ENCODE assay signal across 18 cellular contexts in the genomic region with DNA sequence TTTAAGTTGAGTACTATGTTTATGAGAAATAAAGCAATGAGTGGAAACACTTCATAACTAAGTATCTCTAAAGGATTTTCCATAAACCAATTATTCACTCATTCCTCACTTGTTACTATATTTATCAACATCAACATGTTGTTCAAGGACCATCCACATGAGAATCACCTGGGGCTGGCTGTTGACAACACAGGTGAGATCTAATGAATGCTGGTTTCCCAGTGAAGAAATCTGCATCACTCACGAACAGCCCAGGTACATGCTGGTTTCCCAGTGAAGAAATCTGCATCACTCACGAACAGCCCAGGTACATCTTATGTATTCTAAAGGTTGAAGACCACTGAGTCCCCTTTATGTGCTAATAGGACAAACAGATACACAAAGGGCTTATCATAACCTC. TPM values are rescaled to one million over a fixed set of nuclear protein-coding genes. Genes with fewer than 3 reads are reported as not detected.
DNase-seq lines count a peak whose midpoint lies in the region; ATAC-seq, FAIRE-seq and TF ChIP-seq lines count a peak whose summit lies in the region.
"Had no signal": no experiment of that assay in that cellular context is flagged by ENCODE, and none has a peak within 500 bp of the region (broad histone marks: within the 10 kb centered on the region; RNA-seq: fewer than 3 reads in every experiment).

No MANE protein-coding gene starts in this region.

- ATAC-seq in natural killer cell, result no peak
- no peak for ATAC-seq in GM18498 (IDR thresholded peaks at IDR 0.05; ENCODE audit: unreplicated experiment)
- ATAC-seq in activated CD4-positive, CD25-positive, alpha-beta regulatory T cell treated with anti-CD3 and anti-CD28 coated beads, Interleukin-2, amount 50 U/mL, for 24 hours, result no peak
- no peak for ATAC-seq in GM21360 (IDR thresholded peaks at IDR 0.05; ENCODE audit: unreplicated experiment)

- H3K36me3 Mint-ChIP-seq in activated naive CD4-positive, alpha-beta T cell treated with anti-CD3 and anti-CD28 coated beads, Interleukin-2, amount 50 U/mL, for 24 hours, result peaks cover 6% of the 10 kb centered on the region
- H3K36me3 Mint-ChIP-seq in activated naive CD4-positive, alpha-beta T cell treated with anti-CD3 and anti-CD28 coated beads, Interleukin-2, amount 10 ng/mL, durations not matched to agents 7 days and 5 days, result peaks cover 4% of the 10 kb centered on the region
- no peaks in the 10 kb centered on the region for H3K36me3 Mint-ChIP-seq in natural killer cell

- H3K27me3 ChIP-seq in bronchial epithelial cell (ENCODE audit: control insufficient read depth, insufficient read depth, low read length), result no peaks in the 10 kb centered on the region
- H3K27me3 ChIP-seq: heart left ventricle, upper lobe of left lung had no signal

- TF ChIP-seq CTCF in bronchial epithelial cell (IDR thresholded peaks at IDR 0.05; ENCODE audit: insufficient read depth, low read length, severe bottlenecking) (no peak), natural killer cell (IDR thresholded peaks at IDR 0.05) (no peak)

- DNase-seq in activated naive CD4-positive, alpha-beta T cell treated with anti-CD3 and anti-CD28 coated beads, Interleukin-2, amount 10 ng/mL, durations not matched to agents 7 days and 5 days, result no peak
- DNase-seq in bronchial epithelial cell (ENCODE audit: low read depth), result peak; percentile 75
- no peak for DNase-seq in natural killer cell
- DNase-seq in stimulated activated naive CD4-positive, alpha-beta T cell (lab: John Stamatoyannopoulos, UW), result no peak
- DNase-seq: activated gamma-delta T cell treated with Interleukin-2 at 50 U/mL for 16 hours; central memory CD4-positive, alpha-beta T cell; COR-L47; NCI-H1092 had no signal

- H3K27me3 Mint-ChIP-seq in activated naive CD4-positive, alpha-beta T cell treated with anti-CD3 and anti-CD28 coated beads, Interleukin-2, amount 50 U/mL, for 24 hours, result no peaks in the 10 kb centered on the region
- no peaks in the 10 kb centered on the region for H3K27me3 Mint-ChIP-seq in activated naive CD4-positive, alpha-beta T cell treated with anti-CD3 and anti-CD28 coated beads, Interleukin-2, amount 10 ng/mL, durations not matched to agents 7 days and 5 days
- H3K27me3 Mint-ChIP-seq in natural killer cell (ENCODE audit: low read depth in 2 of 2), result no peaks in the 10 kb centered on the region

- peak overlapping the region; percentile 24 for H3K4me3 Mint-ChIP-seq in activated naive CD4-positive, alpha-beta T cell treated with anti-CD3 and anti-CD28 coated beads, Interleukin-2, amount 50 U/mL, for 24 hours
- no peak overlapping the region for H3K4me3 Mint-ChIP-seq in activated naive CD4-positive, alpha-beta T cell treated with anti-CD3 and anti-CD28 coated beads, Interleukin-2, amount 10 ng/mL, durations not matched to agents 7 days and 5 days
- H3K4me3 Mint-ChIP-seq in natural killer cell, result peak overlapping the region; percentile 5

- H3K4me1 Mint-ChIP-seq in activated naive CD4-positive, alpha-beta T cell treated with anti-CD3 and anti-CD28 coated beads, Interleukin-2, amount 50 U/mL, for 24 hours, result peaks cover 73% of the 10 kb centered on the region
- peaks cover 35% of the 10 kb centered on the region for H3K4me1 Mint-ChIP-seq in activated naive CD4-positive, alpha-beta T cell treated with anti-CD3 and anti-CD28 coated beads, Interleukin-2, amount 10 ng/mL, durations not matched to agents 7 days and 5 days
- peaks cover 46 to 59% of the 10 kb centered on the region in 2 donors for H3K4me1 Mint-ChIP-seq in natural killer cell

- H3K4me3 ChIP-seq in bronchial epithelial cell (ENCODE audit: low read depth, low read length), result no peak overlapping the region
- H3K4me3 ChIP-seq: heart left ventricle, SK-N-MC, upper lobe of left lung had no signal

- H3K9me3 Mint-ChIP-seq in activated naive CD4-positive, alpha-beta T cell treated with anti-CD3 and anti-CD28 coated beads, Interleukin-2, amount 50 U/mL, for 24 hours, result no peaks in the 10 kb centered on the region
- no peaks in the 10 kb centered on the region for H3K9me3 Mint-ChIP-seq in activated naive CD4-positive, alpha-beta T cell treated with anti-CD3 and anti-CD28 coated beads, Interleukin-2, amount 10 ng/mL, durations not matched to agents 7 days and 5 days
- no peaks in the 10 kb centered on the region for H3K9me3 Mint-ChIP-seq in natural killer cell

- no peak overlapping the region for H3K27ac Mint-ChIP-seq in activated naive CD4-positive, alpha-beta T cell treated with anti-CD3 and anti-CD28 coated beads, Interleukin-2, amount 50 U/mL, for 24 hours
- no peak overlapping the region for H3K27ac Mint-ChIP-seq in activated naive CD4-positive, alpha-beta T cell treated with anti-CD3 and anti-CD28 coated beads, Interleukin-2, amount 10 ng/mL, durations not matched to agents 7 days and 5 days
- H3K27ac Mint-ChIP-seq in natural killer cell, result peak overlapping the region; percentile 5 to 6

- CTCF ChIA-PET in activated naive CD4-positive, alpha-beta T cell treated with anti-CD3 and anti-CD28 coated beads, Interleukin-2, amount 10 ng/mL, durations not matched to agents 7 days and 5 days (lab: Charles Lee), result no interaction called here

- H3K36me3 ChIP-seq in bronchial epithelial cell (ENCODE audit: control insufficient read depth, insufficient read depth, low read length), result no peaks in the 10 kb centered on the region
- H3K36me3 ChIP-seq: heart left ventricle, upper lobe of left lung had no signal

- intact Hi-C loops in natural killer cell (cut with micrococcal nuclease), result no loop called here

- no peak for FAIRE-seq in bronchial epithelial cell (lab: Jason Lieb, UNC)
- FAIRE-seq: GM12892, TTC549 had no signal

RNA-seq across cellular contexts. Expression of a gene that starts 32.5 kb away (rescaled TPM):
- total RNA-seq in bronchial epithelial cell (12.7 and 13.7 TPM in 2 replicates), natural killer cell (10 to 100 TPM in 2 of 3 donors, 1 to 10 TPM in 1; 6.8 to 13.7 (median 11.4) TPM)
- total RNA-seq: G401 had no signal

Comparison
In these comparisons a context has a peak if more than half of its experiments do, and no peak if none do; other contexts are left out.
1. H3K27ac Mint-ChIP-seq: peak in natural killer cell (2 of 2); none in activated naive CD4-positive, alpha-beta T cell treated with anti-CD3 and anti-CD28 coated beads, Interleukin-2, amount 50 U/mL, for 24 hours (single experiment) and activated naive CD4-positive, alpha-beta T cell treated with anti-CD3 and anti-CD28 coated beads, Interleukin-2, amount 10 ng/mL, durations not matched to agents 7 days and 5 days (single experiment).